ENCODE assay signal across 1 cellular context in genomic region chr1:13701274-13701650, GRCh38.
TF ChIP-seq lines count a peak whose summit lies in the region.

No MANE protein-coding gene starts in this region.

TF ChIP-seq in GM12878, 131 proteins besides CTCF, POLR2A, EP300 and RAD21 (continued from another document and continues in another):
- TF ChIP-seq BRCA1 (IDR thresholded peaks at IDR 0.05; ENCODE audit: low read depth, low read length) (no peak), PAX5 (IDR thresholded peaks at IDR 0.05; ENCODE audit: borderline replicate concordance, low read depth, low read length) (no peak), ZNF622 (IDR thresholded peaks at IDR 0.05) (no peak), NFIC (IDR thresholded peaks at IDR 0.05; ENCODE audit: low read depth, low read length) (peak; percentile 36; the same call in 1 of the 2 replicates), ETV6 (conservative IDR thresholded peaks at IDR 0.05 in 1 of 2, IDR thresholded peaks at IDR 0.05 in 1 of 2; ENCODE audit: borderline replicate concordance in 1 of 2, low read depth in 1 of 2) (no peak), MEF2A (IDR thresholded peaks at IDR 0.05; ENCODE audit: insufficient read depth, low read depth, low read length) (no peak), SMC3 (IDR thresholded peaks at IDR 0.05; ENCODE audit: borderline replicate concordance, low read length) (no peak), BACH1 (IDR thresholded peaks at IDR 0.05; ENCODE audit: borderline replicate concordance) (no peak), HSF1 (IDR thresholded peaks at IDR 0.05; ENCODE audit: low read depth, low read length) (no peak), PBX3 (IDR thresholded peaks at IDR 0.05; ENCODE audit: insufficient replicate concordance, low read depth, low read length) (no peak), SMAD1 (IDR thresholded peaks at IDR 0.05; ENCODE audit: low read depth, partially characterized antibody) (no peak), SPI1 (IDR thresholded peaks at IDR 0.05; ENCODE audit: borderline replicate concordance, insufficient read depth, low read depth, low read length) (peak; percentile 57; the same call in 1 of the 2 replicates), JUNB (IDR thresholded peaks at IDR 0.05) (no peak), PAX8 (IDR thresholded peaks at IDR 0.05) (peak; percentile 17; the same call in 1 of the 2 replicates), RELB (IDR thresholded peaks at IDR 0.05; ENCODE audit: low read depth) (no peak), SUZ12 (IDR thresholded peaks at IDR 0.05; ENCODE audit: unreplicated experiment) (no peak), ATF7 (IDR thresholded peaks at IDR 0.05; ENCODE audit: low read depth) (no peak), CBX5 (IDR thresholded peaks at IDR 0.05; ENCODE audit: low read depth) (no peak), NFYA (IDR thresholded peaks at IDR 0.05; ENCODE audit: borderline replicate concordance, low read depth, low read length) (no peak), CREB1 (IDR thresholded peaks at IDR 0.05; ENCODE audit: low read depth) (no peak; the same call in 1 of the 2 replicates), EED (IDR thresholded peaks at IDR 0.05; ENCODE audit: low read depth) (no peak), YBX1 (IDR thresholded peaks at IDR 0.05) (no peak), CHD1 (IDR thresholded peaks at IDR 0.05; ENCODE audit: low read depth, low read length) (peak; percentile 76; the same call in 1 of the 2 replicates), SREBF1 (IDR thresholded peaks at IDR 0.05; ENCODE audit: low read length) (peak; percentile 8; the same call in 1 of the 2 replicates), ZNF687 (IDR thresholded peaks at IDR 0.05) (no peak; the same call in 1 of the 2 replicates), PKNOX1 (IDR thresholded peaks at IDR 0.05) (peak; percentile 53; the same call in 1 of the 2 replicates), NKRF (conservative IDR thresholded peaks at IDR 0.05) (no peak; the same call in 1 of the 2 replicates), MXI1 (IDR thresholded peaks at IDR 0.05; ENCODE audit: low read depth, low read length) (no peak), ZBTB33 (IDR thresholded peaks at IDR 0.05) (no peak), EZH2 (IDR thresholded peaks at IDR 0.05; ENCODE audit: borderline replicate concordance, control insufficient read depth, low read depth, low read length) (no peak), CBX3 (IDR thresholded peaks at IDR 0.05; ENCODE audit: borderline replicate concordance, low read depth) (no peak)
- TF ChIP-seq, protein P1, sequence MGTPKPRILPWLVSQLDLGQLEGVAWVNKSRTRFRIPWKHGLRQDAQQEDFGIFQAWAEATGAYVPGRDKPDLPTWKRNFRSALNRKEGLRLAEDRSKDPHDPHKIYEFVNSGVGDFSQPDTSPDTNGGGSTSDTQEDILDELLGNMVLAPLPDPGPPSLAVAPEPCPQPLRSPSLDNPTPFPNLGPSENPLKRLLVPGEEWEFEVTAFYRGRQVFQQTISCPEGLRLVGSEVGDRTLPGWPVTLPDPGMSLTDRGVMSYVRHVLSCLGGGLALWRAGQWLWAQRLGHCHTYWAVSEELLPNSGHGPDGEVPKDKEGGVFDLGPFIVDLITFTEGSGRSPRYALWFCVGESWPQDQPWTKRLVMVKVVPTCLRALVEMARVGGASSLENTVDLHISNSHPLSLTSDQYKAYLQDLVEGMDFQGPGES (IDR thresholded peaks at IDR 0.05): no peak
- TF ChIP-seq, protein P2, sequence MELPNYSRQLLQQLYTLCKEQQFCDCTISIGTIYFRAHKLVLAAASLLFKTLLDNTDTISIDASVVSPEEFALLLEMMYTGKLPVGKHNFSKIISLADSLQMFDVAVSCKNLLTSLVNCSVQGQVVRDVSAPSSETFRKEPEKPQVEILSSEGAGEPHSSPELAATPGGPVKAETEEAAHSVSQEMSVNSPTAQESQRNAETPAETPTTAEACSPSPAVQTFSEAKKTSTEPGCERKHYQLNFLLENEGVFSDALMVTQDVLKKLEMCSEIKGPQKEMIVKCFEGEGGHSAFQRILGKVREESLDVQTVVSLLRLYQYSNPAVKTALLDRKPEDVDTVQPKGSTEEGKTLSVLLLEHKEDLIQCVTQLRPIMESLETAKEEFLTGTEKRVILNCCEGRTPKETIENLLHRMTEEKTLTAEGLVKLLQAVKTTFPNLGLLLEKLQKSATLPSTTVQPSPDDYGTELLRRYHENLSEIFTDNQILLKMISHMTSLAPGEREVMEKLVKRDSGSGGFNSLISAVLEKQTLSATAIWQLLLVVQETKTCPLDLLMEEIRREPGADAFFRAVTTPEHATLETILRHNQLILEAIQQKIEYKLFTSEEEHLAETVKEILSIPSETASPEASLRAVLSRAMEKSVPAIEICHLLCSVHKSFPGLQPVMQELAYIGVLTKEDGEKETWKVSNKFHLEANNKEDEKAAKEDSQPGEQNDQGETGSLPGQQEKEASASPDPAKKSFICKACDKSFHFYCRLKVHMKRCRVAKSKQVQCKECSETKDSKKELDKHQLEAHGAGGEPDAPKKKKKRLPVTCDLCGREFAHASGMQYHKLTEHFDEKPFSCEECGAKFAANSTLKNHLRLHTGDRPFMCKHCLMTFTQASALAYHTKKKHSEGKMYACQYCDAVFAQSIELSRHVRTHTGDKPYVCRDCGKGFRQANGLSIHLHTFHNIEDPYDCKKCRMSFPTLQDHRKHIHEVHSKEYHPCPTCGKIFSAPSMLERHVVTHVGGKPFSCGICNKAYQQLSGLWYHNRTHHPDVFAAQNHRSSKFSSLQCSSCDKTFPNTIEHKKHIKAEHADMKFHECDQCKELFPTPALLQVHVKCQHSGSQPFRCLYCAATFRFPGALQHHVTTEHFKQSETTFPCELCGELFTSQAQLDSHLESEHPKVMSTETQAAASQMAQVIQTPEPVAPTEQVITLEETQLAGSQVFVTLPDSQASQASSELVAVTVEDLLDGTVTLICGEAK (IDR thresholded peaks at IDR 0.05; ENCODE audit: borderline replicate concordance): no peak
- TF ChIP-seq, protein P3, sequence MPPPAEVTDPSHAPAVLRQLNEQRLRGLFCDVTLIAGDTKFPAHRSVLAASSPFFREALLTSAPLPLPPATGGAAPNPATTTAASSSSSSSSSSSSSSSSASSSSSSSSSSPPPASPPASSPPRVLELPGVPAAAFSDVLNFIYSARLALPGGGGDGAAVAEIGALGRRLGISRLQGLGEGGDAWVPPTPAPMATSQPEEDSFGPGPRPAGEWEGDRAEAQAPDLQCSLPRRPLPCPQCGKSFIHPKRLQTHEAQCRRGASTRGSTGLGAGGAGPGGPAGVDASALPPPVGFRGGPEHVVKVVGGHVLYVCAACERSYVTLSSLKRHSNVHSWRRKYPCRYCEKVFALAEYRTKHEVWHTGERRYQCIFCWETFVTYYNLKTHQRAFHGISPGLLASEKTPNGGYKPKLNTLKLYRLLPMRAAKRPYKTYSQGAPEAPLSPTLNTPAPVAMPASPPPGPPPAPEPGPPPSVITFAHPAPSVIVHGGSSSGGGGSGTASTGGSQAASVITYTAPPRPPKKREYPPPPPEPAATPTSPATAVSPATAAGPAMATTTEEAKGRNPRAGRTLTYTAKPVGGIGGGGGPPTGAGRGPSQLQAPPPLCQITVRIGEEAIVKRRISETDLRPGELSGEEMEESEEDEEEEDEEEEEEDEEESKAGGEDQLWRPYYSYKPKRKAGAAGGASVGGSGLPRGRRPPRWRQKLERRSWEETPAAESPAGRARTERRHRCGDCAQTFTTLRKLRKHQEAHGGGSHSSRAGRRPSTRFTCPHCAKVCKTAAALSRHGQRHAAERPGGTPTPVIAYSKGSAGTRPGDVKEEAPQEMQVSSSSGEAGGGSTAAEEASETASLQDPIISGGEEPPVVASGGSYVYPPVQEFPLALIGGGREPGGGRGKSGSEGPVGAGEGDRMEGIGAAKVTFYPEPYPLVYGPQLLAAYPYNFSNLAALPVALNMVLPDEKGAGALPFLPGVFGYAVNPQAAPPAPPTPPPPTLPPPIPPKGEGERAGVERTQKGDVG (CRISPR knock-in tag; IDR thresholded peaks at IDR 0.05): no peak
